ENCODE assay signal across 1 cellular context in the genomic region with DNA sequence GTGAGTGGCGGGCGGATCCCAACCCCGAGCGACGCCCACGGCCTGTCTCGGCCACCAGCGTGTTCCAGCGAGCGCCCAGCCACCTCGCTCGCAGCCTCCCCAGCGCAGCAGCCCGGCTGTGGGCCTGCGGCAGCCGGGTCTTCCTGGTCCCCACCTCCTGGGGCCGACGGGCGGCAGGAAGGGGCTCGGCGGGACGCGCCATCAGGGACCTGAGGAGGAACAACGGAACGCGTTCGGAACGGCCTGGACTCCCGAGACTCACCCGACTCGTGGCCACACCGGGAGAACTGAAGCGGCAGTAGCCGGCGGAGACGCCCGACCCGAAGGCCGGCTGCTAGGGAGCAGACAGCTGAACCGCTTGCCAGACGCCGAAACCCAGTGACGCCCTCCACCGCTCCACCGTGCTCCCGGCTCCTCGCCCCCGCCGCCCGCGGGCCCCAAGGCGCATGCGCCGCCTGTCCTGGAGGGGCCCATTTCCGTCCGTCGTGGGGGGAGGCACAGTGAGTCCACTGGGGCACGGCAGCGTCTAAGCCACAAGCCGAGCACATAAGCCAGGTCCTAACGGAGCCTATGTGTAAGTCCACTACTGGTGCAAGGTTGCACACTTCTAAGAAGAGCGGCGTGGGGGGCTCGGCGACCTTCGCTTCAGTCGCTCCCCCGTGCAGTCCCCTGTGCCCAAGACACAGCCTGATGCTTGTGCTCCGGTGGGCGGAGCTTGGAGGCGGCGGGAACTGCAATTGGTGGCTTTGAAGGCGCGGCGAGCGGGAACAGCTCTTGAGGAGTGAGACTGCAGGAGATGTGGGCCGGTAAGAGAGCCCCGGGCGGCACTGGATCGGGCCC.
TF ChIP-seq lines count a peak whose summit lies in the region.

TSS of gene CENPN (plus strand) at position 743 of the 840 bp plus-strand sequence. CDS start 4,726 bp downstream, outside the sequence.
TSS of gene CMC2 (minus strand) at position 414 of the 840 bp plus-strand sequence. CDS start 9,491 bp downstream, outside the sequence.

TF ChIP-seq in K562, 482 proteins besides CTCF, POLR2A, EP300 and RAD21 (continued from another document and continues in another):
- TF ChIP-seq RERE (CRISPR knock-in tag; IDR thresholded peaks at IDR 0.05; ENCODE audit: borderline replicate concordance) (peak; percentile 88; the same call in 1 of the 2 replicates), THAP12 (CRISPR knock-in tag; IDR thresholded peaks at IDR 0.05) (peak; percentile 33; the same call in 1 of the 2 replicates), DEAF1 (CRISPR knock-in tag; IDR thresholded peaks at IDR 0.05) (peak; percentile 49; the same call in 1 of the 2 replicates), IFI16 (CRISPR knock-in tag; IDR thresholded peaks at IDR 0.05) (0 out of 2 replicates have a peak, but pooled peaks have one; percentile 23), RBFOX2 (IDR thresholded peaks at IDR 0.05; ENCODE audit: low read depth, low read length) (peak; percentile 98), ZC3H11A (IDR thresholded peaks at IDR 0.05; ENCODE audit: low read depth, low read length) (no peak), FOXA1 (IDR thresholded peaks at IDR 0.05; ENCODE audit: borderline replicate concordance) (no peak), ZNF77 (CRISPR knock-in tag; IDR thresholded peaks at IDR 0.05) (no peak), CBX5 (IDR thresholded peaks at IDR 0.05; ENCODE audit: borderline replicate concordance, low read depth) (no peak), ZNF79 (CRISPR knock-in tag; IDR thresholded peaks at IDR 0.05; ENCODE audit: low read depth) (no peak), NFATC3 (IDR thresholded peaks at IDR 0.05) (no peak), DIDO1 (tag; IDR thresholded peaks at IDR 0.05; ENCODE audit: low read depth) (peak; percentile 79; the same call in 1 of the 2 replicates), MTA3 (IDR thresholded peaks at IDR 0.05; ENCODE audit: borderline replicate concordance) (peak; percentile 16; the same call in 1 of the 2 replicates), REST (CRISPR knock-in tag; IDR thresholded peaks at IDR 0.05; ENCODE audit: low read depth) (peak; percentile 89), ZNF3 (CRISPR knock-in tag; IDR thresholded peaks at IDR 0.05) (no peak), ZNF121 (CRISPR knock-in tag; conservative IDR thresholded peaks at IDR 0.05) (no peak), ZNF76 (CRISPR knock-in tag; IDR thresholded peaks at IDR 0.05; ENCODE audit: borderline replicate concordance) (peak; percentile 87; the same call in 1 of the 2 replicates), ZNF561 (CRISPR knock-in tag; conservative IDR thresholded peaks at IDR 0.05) (peak; percentile 60; the same call in 1 of the 2 replicates), E2F5 (CRISPR knock-in tag; IDR thresholded peaks at IDR 0.05) (peak; percentile 93), MXI1 (IDR thresholded peaks at IDR 0.05; ENCODE audit: low read depth, low read length) (no peak; the same call in 1 of the 2 replicates), NONO (IDR thresholded peaks at IDR 0.05; ENCODE audit: low read depth in 2 of 2, low read length in 1 of 2) (peak; percentile 53 to 100; a peak in 3 of 4 replicates), ZNF232 (CRISPR knock-in tag; IDR thresholded peaks at IDR 0.05) (no peak; the same call in 1 of the 2 replicates), MEF2D (tag; conservative IDR thresholded peaks at IDR 0.05; ENCODE audit: low read depth) (no peak), XRCC3 (IDR thresholded peaks at IDR 0.05) (no peak), POLR2AphosphoS5 (IDR thresholded peaks at IDR 0.05; ENCODE audit: control insufficient read depth, insufficient read depth, low read depth, low read length) (peak; percentile 70; the same call in 1 of the 2 replicates)
- TF ChIP-seq, protein P1, sequence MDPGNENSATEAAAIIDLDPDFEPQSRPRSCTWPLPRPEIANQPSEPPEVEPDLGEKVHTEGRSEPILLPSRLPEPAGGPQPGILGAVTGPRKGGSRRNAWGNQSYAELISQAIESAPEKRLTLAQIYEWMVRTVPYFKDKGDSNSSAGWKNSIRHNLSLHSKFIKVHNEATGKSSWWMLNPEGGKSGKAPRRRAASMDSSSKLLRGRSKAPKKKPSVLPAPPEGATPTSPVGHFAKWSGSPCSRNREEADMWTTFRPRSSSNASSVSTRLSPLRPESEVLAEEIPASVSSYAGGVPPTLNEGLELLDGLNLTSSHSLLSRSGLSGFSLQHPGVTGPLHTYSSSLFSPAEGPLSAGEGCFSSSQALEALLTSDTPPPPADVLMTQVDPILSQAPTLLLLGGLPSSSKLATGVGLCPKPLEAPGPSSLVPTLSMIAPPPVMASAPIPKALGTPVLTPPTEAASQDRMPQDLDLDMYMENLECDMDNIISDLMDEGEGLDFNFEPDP (CRISPR knock-in tag; IDR thresholded peaks at IDR 0.05) = 0 out of 2 replicates have a peak, but pooled peaks have one; percentile 13
- TF ChIP-seq, protein P2, sequence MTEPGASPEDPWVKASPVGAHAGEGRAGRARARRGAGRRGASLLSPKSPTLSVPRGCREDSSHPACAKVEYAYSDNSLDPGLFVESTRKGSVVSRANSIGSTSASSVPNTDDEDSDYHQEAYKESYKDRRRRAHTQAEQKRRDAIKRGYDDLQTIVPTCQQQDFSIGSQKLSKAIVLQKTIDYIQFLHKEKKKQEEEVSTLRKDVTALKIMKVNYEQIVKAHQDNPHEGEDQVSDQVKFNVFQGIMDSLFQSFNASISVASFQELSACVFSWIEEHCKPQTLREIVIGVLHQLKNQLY (CRISPR knock-in tag; conservative IDR thresholded peaks at IDR 0.05) = 0 out of 4 replicates have a peak, but pooled peaks of 1 of the 2 experiments have one; percentile 61
- TF ChIP-seq, protein P3, sequence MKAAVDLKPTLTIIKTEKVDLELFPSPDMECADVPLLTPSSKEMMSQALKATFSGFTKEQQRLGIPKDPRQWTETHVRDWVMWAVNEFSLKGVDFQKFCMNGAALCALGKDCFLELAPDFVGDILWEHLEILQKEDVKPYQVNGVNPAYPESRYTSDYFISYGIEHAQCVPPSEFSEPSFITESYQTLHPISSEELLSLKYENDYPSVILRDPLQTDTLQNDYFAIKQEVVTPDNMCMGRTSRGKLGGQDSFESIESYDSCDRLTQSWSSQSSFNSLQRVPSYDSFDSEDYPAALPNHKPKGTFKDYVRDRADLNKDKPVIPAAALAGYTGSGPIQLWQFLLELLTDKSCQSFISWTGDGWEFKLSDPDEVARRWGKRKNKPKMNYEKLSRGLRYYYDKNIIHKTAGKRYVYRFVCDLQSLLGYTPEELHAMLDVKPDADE (conservative IDR thresholded peaks at IDR 0.05; ENCODE audit: control insufficient read depth, low read depth, low read length) = peak; percentile 60
- TF ChIP-seq, protein P4, sequence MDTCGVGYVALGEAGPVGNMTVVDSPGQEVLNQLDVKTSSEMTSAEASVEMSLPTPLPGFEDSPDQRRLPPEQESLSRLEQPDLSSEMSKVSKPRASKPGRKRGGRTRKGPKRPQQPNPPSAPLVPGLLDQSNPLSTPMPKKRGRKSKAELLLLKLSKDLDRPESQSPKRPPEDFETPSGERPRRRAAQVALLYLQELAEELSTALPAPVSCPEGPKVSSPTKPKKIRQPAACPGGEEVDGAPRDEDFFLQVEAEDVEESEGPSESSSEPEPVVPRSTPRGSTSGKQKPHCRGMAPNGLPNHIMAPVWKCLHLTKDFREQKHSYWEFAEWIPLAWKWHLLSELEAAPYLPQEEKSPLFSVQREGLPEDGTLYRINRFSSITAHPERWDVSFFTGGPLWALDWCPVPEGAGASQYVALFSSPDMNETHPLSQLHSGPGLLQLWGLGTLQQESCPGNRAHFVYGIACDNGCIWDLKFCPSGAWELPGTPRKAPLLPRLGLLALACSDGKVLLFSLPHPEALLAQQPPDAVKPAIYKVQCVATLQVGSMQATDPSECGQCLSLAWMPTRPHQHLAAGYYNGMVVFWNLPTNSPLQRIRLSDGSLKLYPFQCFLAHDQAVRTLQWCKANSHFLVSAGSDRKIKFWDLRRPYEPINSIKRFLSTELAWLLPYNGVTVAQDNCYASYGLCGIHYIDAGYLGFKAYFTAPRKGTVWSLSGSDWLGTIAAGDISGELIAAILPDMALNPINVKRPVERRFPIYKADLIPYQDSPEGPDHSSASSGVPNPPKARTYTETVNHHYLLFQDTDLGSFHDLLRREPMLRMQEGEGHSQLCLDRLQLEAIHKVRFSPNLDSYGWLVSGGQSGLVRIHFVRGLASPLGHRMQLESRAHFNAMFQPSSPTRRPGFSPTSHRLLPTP (IDR thresholded peaks at IDR 0.05; ENCODE audit: borderline replicate concordance, extremely low read depth, insufficient read length) = no peak
